In the genomic region with DNA sequence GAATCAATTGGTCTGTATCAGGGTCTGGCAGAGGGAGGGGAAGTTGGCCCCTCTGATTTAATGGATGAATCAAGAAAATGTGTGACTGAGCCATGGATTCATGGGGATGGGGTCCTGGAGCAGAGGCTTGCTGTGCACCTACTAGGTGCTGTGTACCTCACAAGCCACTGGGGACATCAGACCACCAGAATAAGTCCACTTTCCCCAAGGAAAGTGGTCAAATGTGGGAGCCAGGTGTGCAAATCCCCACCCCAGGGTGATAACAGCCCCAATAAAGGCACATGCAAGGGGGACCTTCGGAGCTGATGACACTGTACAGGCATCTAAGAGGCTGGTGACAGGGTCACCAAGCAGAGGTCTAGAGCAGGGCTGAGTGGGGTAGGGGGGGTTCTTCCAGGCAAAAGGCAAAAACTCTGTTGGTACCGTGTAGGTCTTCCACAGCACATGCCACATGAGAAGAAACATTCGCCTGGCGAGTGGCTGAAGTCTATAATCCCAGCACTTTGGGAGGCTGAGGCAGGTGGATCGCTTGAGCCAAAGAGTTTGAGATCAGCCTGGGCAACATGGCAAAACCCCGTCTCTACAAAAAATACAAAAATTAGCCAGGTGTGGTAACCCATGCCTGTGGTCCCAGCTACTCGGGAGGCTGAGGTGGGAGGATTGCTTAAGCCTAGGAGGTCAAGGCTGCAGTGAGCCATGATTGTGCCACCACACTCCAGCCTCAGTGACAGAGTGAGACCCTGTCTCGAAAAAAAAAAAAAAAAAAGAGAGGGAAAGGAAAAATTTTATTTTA, we compare ENCODE assay signal across 9 cellular contexts. TPM values are rescaled to one million over a fixed set of nuclear protein-coding genes. Genes with fewer than 3 reads are reported as not detected.
DNase-seq lines count a peak whose midpoint lies in the region; ATAC-seq, FAIRE-seq and TF ChIP-seq lines count a peak whose summit lies in the region.
"Had no signal": no experiment of that assay in that cellular context is flagged by ENCODE, and none has a peak within 500 bp of the region (broad histone marks: within the 10 kb centered on the region; RNA-seq: fewer than 3 reads in every experiment).

No MANE protein-coding gene starts in this region.

- no peak for FAIRE-seq in GM12878 (lab: Jason Lieb, UNC)
- FAIRE-seq: D721Med had no signal

- CTCF ChIA-PET in HCT116 (lab: Charles Lee) (no interaction called here), GM12878 (lab: Yijun Ruan, JAX) (interaction anchor here (1.3 to 3.0 kb wide), 3 partner anchors 34 to 152 kb away, joined by 4 to 11 read pairs (median 8); no protein-coding TSS in a partner anchor)

- H3K27ac ChIP-seq in 22Rv1 (peak overlapping the region; percentile 84), HCT116 (ENCODE audit: low read depth, low read length) (peak overlapping the region; percentile 50), GM12878 (ENCODE audit: control insufficient read depth, insufficient read depth) (peak overlapping the region; percentile 43)

- no peak for TF ChIP-seq POLR2A in HCT116 (IDR thresholded peaks at IDR 0.05; ENCODE audit: borderline replicate concordance, extremely low read depth, insufficient read depth, insufficient read length)
- no peak for TF ChIP-seq POLR2A in GM12878 (IDR thresholded peaks at IDR 0.05; ENCODE audit: low read depth, low read length)

- TF ChIP-seq CTCF in 22Rv1 (IDR thresholded peaks at IDR 0.05) = no peak
- TF ChIP-seq CTCF in HCT116 (IDR thresholded peaks at IDR 0.05 in 2 of 3, conservative IDR thresholded peaks at IDR 0.05 in 1 of 3; ENCODE audit: borderline replicate concordance in 1 of 3, insufficient read depth in 1 of 3, low read depth in 2 of 3, low read length in 2 of 3) = 0 out of 6 replicates have a peak, but pooled peaks of 1 of the 3 experiments have one; percentile 7
- TF ChIP-seq CTCF in GM12878 (IDR thresholded peaks at IDR 0.05 in 2 of 3, conservative IDR thresholded peaks at IDR 0.05 in 1 of 3; ENCODE audit: control insufficient read depth in 2 of 3, extremely low read depth in 1 of 3, insufficient read depth in 1 of 3, low read depth in 3 of 3, low read length in 3 of 3) = 0 out of 6 replicates have a peak, but pooled peaks of 1 of the 3 experiments have one; percentile 10
- no peak for TF ChIP-seq CTCF in BE2C (IDR thresholded peaks at IDR 0.05; ENCODE audit: low read depth, low read length)

- no peaks in the 10 kb centered on the region for H3K36me3 Mint-ChIP-seq in naive thymus-derived CD8-positive, alpha-beta T cell

- H4K20me1 ChIP-seq in HCT116 (ENCODE audit: insufficient read depth) (no peaks in the 10 kb centered on the region), GM12878 (ENCODE audit: control insufficient read depth, insufficient read depth) (no peaks in the 10 kb centered on the region)

- H3K4me2 ChIP-seq in HCT116 (ENCODE audit: low read length) (peak overlapping the region; percentile 85), GM12878 (ENCODE audit: control insufficient read depth, insufficient read depth) (peak overlapping the region; percentile 59)

- H2AFZ ChIP-seq in HCT116 (ENCODE audit: low read depth, low read length, poor library complexity, severe bottlenecking) = no peak overlapping the region
- H2AFZ ChIP-seq in GM12878 (ENCODE audit: control insufficient read depth, low read depth, low read length) = peak overlapping the region; percentile 39; the same call in 1 of the 2 replicates

- H3K9me3 Mint-ChIP-seq in naive thymus-derived CD8-positive, alpha-beta T cell = no peaks in the 10 kb centered on the region

- H3K79me2 ChIP-seq in HCT116 (ENCODE audit: insufficient read depth, low read length) (no peaks in the 10 kb centered on the region), GM12878 (ENCODE audit: control insufficient read depth, insufficient read depth, low read length) (no peaks in the 10 kb centered on the region; the same call in 1 of the 2 replicates)

- H3K9me2 ChIP-seq in HCT116 (ENCODE audit: insufficient read depth) = no peaks in the 10 kb centered on the region

- H3K36me3 ChIP-seq in HCT116 (ENCODE audit: control insufficient read depth in 1 of 2, insufficient read depth in 2 of 2, low read length in 2 of 2) (no peaks in the 10 kb centered on the region), GM12878 (ENCODE audit: control insufficient read depth in 2 of 2, insufficient read depth in 2 of 2, low read length in 1 of 2) (no peaks in the 10 kb centered on the region), BE2C (no peaks in the 10 kb centered on the region)

- H3K9ac ChIP-seq in HCT116 (ENCODE audit: low read length) (0 out of 2 replicates have a peak overlapping the region, but pooled peaks have one; percentile 3), GM12878 (ENCODE audit: control insufficient read depth, insufficient read depth, low read length) (peak overlapping the region; percentile 18; the same call in 1 of the 2 replicates)

- RAD21 ChIA-PET in HCT116 (lab: Charles Lee; ENCODE audit: low non-redundant PET in 1 of 2, low total read pairs in 2 of 2, uncharacterized antibody in 2 of 2, unreplicated experiment in 2 of 2) (no interaction called here), GM12878 (lab: Charles Lee; ENCODE audit: unreplicated experiment) (interaction anchor here (1.0 to 1.6 kb wide), 4 partner anchors 17 to 124 kb away, joined by 3 to 9 read pairs (median 6); no protein-coding TSS in a partner anchor)

- peak overlapping the region; percentile 38 to 83 (median 77) for H3K4me3 Mint-ChIP-seq in naive thymus-derived CD8-positive, alpha-beta T cell

- H3K27me3 ChIP-seq in HCT116 (ENCODE audit: insufficient read depth, low read length) (no peaks in the 10 kb centered on the region), GM12878 (replicated peaks in 1 of 2; ENCODE audit: control insufficient read depth in 2 of 2, insufficient read depth in 2 of 2, low read length in 1 of 2) (no peaks in the 10 kb centered on the region), BE2C (no peaks in the 10 kb centered on the region)

- DNase-seq in HCT116 (ENCODE audit: low read depth, low spot score) (no peak), GM12878 (ENCODE audit: low read depth, low spot score) (no peak), mesenteric fat pad (ENCODE audit: low spot score) (no peak), BE2C (no peak), NCI-H1417 treated with DMSO at 0.1 percent for 48 hours (lab: John Stamatoyannopoulos, UW) (no peak)
- DNase-seq in naive thymus-derived CD8-positive, alpha-beta T cell = no peak

- TF ChIP-seq RAD21 in HCT116 (IDR thresholded peaks at IDR 0.05; ENCODE audit: low read depth) (no peak), GM12878 (IDR thresholded peaks at IDR 0.05; ENCODE audit: insufficient read depth, low read depth, low read length) (no peak)

- POLR2A ChIA-PET in HCT116 (lab: Charles Lee) (no interaction called here), GM12878 (lab: Charles Lee) (interaction anchor here (0.8 to 1.9 kb wide), 4 partner anchors 28 to 121 kb away, joined by 3 to 7 read pairs (median 4); a partner anchor contains a TSS)
- POLR2A ChIA-PET in naive thymus-derived CD8-positive, alpha-beta T cell (lab: Charles Lee) = interaction anchor here (0.7 to 5.3 kb wide), 11 partner anchors 10 to 120 kb away, joined by 4 to 41 read pairs (median 9); a partner anchor contains a TSS

- TF ChIP-seq EP300 in GM12878 (IDR thresholded peaks at IDR 0.05; ENCODE audit: borderline replicate concordance in 1 of 2, control insufficient read depth in 1 of 2, low read depth in 2 of 2, low read length in 2 of 2) = no peak

- intact Hi-C loops in HCT116 (cut with micrococcal nuclease) = loop anchor here (5.0 kb wide), 1 partner anchor 65 kb away; a partner anchor contains a TSS
- intact Hi-C loops in GM12878 (cut with micrococcal nuclease; ENCODE audit: unreplicated experiment) = loop anchor here (2.0 to 5.0 kb wide), 2 partner anchors 28 to 120 kb away; a partner anchor contains a TSS

- no TSS peak for BruUV-seq in HCT116 (replicated peaks; lab: Mats Ljungman, UMichigan)
- BruUV-seq in GM12878 (replicated peaks; lab: Mats Ljungman, UMichigan) = no TSS peak

- peaks cover 17 to 71% (median 60%) of the 10 kb centered on the region in 4 donors for H3K4me1 Mint-ChIP-seq in naive thymus-derived CD8-positive, alpha-beta T cell

- H3K27ac Mint-ChIP-seq in naive thymus-derived CD8-positive, alpha-beta T cell = peak overlapping the region; percentile 90 to 98 (median 97)

- 84% methylated on average over 7 of the region's 8 CpGs for WGBS in GM12878 (ENCODE audit: insufficient coverage, insufficient replicate concordance, low lambda C conversion rate, missing lambda C conversion rate)

- H3K27me3 Mint-ChIP-seq in naive thymus-derived CD8-positive, alpha-beta T cell = no peaks in the 10 kb centered on the region

- H3K4me3 ChIP-seq in HCT116 (replicated peaks in 1 of 2; ENCODE audit: low read depth in 1 of 2, low read length in 2 of 2) = no peak overlapping the region
- H3K4me3 ChIP-seq in GM12878 = no peak overlapping the region
- no peak overlapping the region for H3K4me3 ChIP-seq in BE2C (ENCODE audit: low read depth, low read length)

- ATAC-seq in HCT116 (no peak), GM12878 (no peak), GM21390 (IDR thresholded peaks at IDR 0.05; ENCODE audit: unreplicated experiment) (no peak)
- ATAC-seq in naive thymus-derived CD8-positive, alpha-beta T cell = no peak

- in situ Hi-C loops in GM12878 (cut with MboI) = no loop called here

- SMC1A ChIA-PET in GM12878 (lab: Charles Lee; ENCODE audit: uncharacterized antibody, unreplicated experiment) = interaction anchor here (1.3 to 1.4 kb wide), 2 partner anchors 11 to 66 kb away, joined by 3 to 4 read pairs; no protein-coding TSS in a partner anchor

- no peaks in the 10 kb centered on the region for H3K9me3 ChIP-seq in HCT116 (ENCODE audit: control insufficient read depth in 1 of 2, insufficient read depth in 1 of 2, low read depth in 1 of 2, low read length in 2 of 2)
- no peaks in the 10 kb centered on the region for H3K9me3 ChIP-seq in GM12878 (replicated peaks; ENCODE audit: control insufficient read depth, insufficient read depth, low read length)
- no peaks in the 10 kb centered on the region for H3K9me3 ChIP-seq in BE2C

- peaks cover 29 to 48% of the 10 kb centered on the region in 2 experiments for H3K4me1 ChIP-seq in HCT116 (ENCODE audit: control insufficient read depth in 1 of 2, insufficient read depth in 2 of 2, low read length in 2 of 2)
- H3K4me1 ChIP-seq in GM12878 (ENCODE audit: control insufficient read depth, insufficient read depth, low read length) = peaks cover 37% of the 10 kb centered on the region
- H3K4me1 ChIP-seq in BE2C = no peaks in the 10 kb centered on the region

RNA-seq across cellular contexts. Expression of a gene that starts 28.8 kb away (rescaled TPM):
- 87.0 TPM for total RNA-seq in HCT116 (2021; ENCODE audit: unreplicated experiment)
- polyA plus RNA-seq in HCT116 (2012) = 104 and 117 TPM in 2 replicates
- total RNA-seq in GM12878 (2013; cell fraction: nucleolus; rRNA removed) = 7.3 and 8.2 TPM in 2 replicates
- 81.6 and 96.5 TPM in 2 replicates for total RNA-seq in GM12878 (2014; rRNA removed)
- total RNA-seq in GM12878 (2014; rRNA removed; fragmentation: Illumina TruSeq; extraction: Trizol) = 70.2 and 70.4 TPM in 2 replicates
- 119 and 126 TPM in 2 replicates for total RNA-seq in GM12878 (2021)
- 46.7 TPM for polyA plus RNA-seq in GM12878 (2011; ENCODE audit: low read depth)
- polyA plus RNA-seq in GM12878 (2011; rRNA removed) = 176 and 233 TPM in 2 replicates
- 244 and 280 TPM in 2 replicates for polyA plus RNA-seq in GM12878 (2011; cell fraction: cytosol; rRNA removed)
- polyA plus RNA-seq in GM12878 (2011; cell fraction: nucleus; rRNA removed) = 135 and 140 TPM in 2 replicates
- polyA plus RNA-seq in GM12878 (2012) = 139 and 155 TPM in 2 replicates
- polyA plus RNA-seq in GM12878 (2014; fragmentation: Illumina TruSeq; extraction: Trizol) = 101 and 102 TPM in 2 replicates
- 100 to 1,000 TPM; 330 to 350 TPM for polyA plus RNA-seq in GM12878 (2014; fragmentation: Nextera tagmentation; extraction: Ambion mirVana)
- 144 and 180 TPM in 2 replicates for polyA plus RNA-seq in GM12878 (2014; rRNA removed)
- polyA plus RNA-seq in GM12878 (2016; fragmentation: Nextera tagmentation; extraction: Ambion mirVana) = 100 to 1,000 TPM; 221 to 285 TPM
- polyA minus RNA-seq in GM12878 (2011; rRNA and poly(A)+ RNA removed) = 180 and 183 TPM in 2 replicates
- 34.3 and 55.5 TPM in 2 replicates for polyA minus RNA-seq in GM12878 (2011; cell fraction: cytosol; rRNA and poly(A)+ RNA removed)
- 20.3 and 27.4 TPM in 2 replicates for polyA minus RNA-seq in GM12878 (2011; cell fraction: nucleus; rRNA and poly(A)+ RNA removed)
- total RNA-seq in naive thymus-derived CD8-positive, alpha-beta T cell = 10 to 100 TPM; 40.8 to 43.4 TPM
- 100 to 1,000 TPM; 145 to 158 (median 157) TPM for polyA plus RNA-seq in naive thymus-derived CD8-positive, alpha-beta T cell
- total RNA-seq in mesenteric fat pad = 52.0 TPM
- polyA plus RNA-seq in BE2C (2012; ENCODE audit: insufficient read depth, insufficient read length, low read depth) = 356 TPM

RNA-seq across cellular contexts. Expression of a gene that starts 54.2 kb away (rescaled TPM):
- 19.9 TPM for total RNA-seq in HCT116 (2021; ENCODE audit: unreplicated experiment)
- 7.2 and 7.6 TPM in 2 replicates for polyA plus RNA-seq in HCT116 (2012)
- 13.5 and 15.1 TPM in 2 replicates for total RNA-seq in GM12878 (2013; cell fraction: nucleolus; rRNA removed)
- 5.1 and 7.3 TPM in 2 replicates for total RNA-seq in GM12878 (2014; rRNA removed)
- 3.7 TPM in 2 replicates for total RNA-seq in GM12878 (2014; rRNA removed; fragmentation: Illumina TruSeq; extraction: Trizol)
- 25.5 and 28.8 TPM in 2 replicates for total RNA-seq in GM12878 (2021)
- 3.3 TPM for polyA plus RNA-seq in GM12878 (2011; ENCODE audit: low read depth)
- polyA plus RNA-seq in GM12878 (2011; rRNA removed) = 1.1 and 1.8 TPM in 2 replicates
- polyA plus RNA-seq in GM12878 (2011; cell fraction: cytosol; rRNA removed) = 2.2 and 3.1 TPM in 2 replicates
- 4.3 and 4.7 TPM in 2 replicates for polyA plus RNA-seq in GM12878 (2011; cell fraction: nucleus; rRNA removed)
- polyA plus RNA-seq in GM12878 (2012) = 5.4 TPM in 2 replicates
- 9.6 and 9.8 TPM in 2 replicates for polyA plus RNA-seq in GM12878 (2014; fragmentation: Illumina TruSeq; extraction: Trizol)
- 1 to 10 TPM; 3.5 to 3.9 TPM for polyA plus RNA-seq in GM12878 (2014; fragmentation: Nextera tagmentation; extraction: Ambion mirVana)
- polyA plus RNA-seq in GM12878 (2014; rRNA removed) = 7.9 and 8.4 TPM in 2 replicates
- polyA plus RNA-seq in GM12878 (2016; fragmentation: Nextera tagmentation; extraction: Ambion mirVana) = 10 to 100 TPM; 20.1 to 24.0 TPM
- polyA minus RNA-seq in GM12878 (2011; rRNA and poly(A)+ RNA removed) = 2.6 and 3.9 TPM in 2 replicates
- polyA minus RNA-seq in GM12878 (2011; cell fraction: cytosol; rRNA and poly(A)+ RNA removed) = 3.0 and 3.9 TPM in 2 replicates
- polyA minus RNA-seq in GM12878 (2011; cell fraction: nucleus; rRNA and poly(A)+ RNA removed) = 2.2 and 3.6 TPM in 2 replicates
- 1 to 10 TPM; 6.7 to 6.8 TPM for total RNA-seq in naive thymus-derived CD8-positive, alpha-beta T cell
- polyA plus RNA-seq in naive thymus-derived CD8-positive, alpha-beta T cell = 1 to 10 TPM; 1.8 to 6.8 (median 3.9) TPM
- total RNA-seq in mesenteric fat pad = 11.2 TPM
- polyA plus RNA-seq in BE2C (2012; ENCODE audit: insufficient read depth, insufficient read length, low read depth) = 19.5 TPM
